ENCODE assay signal across 11 cellular contexts in the genomic region with DNA sequence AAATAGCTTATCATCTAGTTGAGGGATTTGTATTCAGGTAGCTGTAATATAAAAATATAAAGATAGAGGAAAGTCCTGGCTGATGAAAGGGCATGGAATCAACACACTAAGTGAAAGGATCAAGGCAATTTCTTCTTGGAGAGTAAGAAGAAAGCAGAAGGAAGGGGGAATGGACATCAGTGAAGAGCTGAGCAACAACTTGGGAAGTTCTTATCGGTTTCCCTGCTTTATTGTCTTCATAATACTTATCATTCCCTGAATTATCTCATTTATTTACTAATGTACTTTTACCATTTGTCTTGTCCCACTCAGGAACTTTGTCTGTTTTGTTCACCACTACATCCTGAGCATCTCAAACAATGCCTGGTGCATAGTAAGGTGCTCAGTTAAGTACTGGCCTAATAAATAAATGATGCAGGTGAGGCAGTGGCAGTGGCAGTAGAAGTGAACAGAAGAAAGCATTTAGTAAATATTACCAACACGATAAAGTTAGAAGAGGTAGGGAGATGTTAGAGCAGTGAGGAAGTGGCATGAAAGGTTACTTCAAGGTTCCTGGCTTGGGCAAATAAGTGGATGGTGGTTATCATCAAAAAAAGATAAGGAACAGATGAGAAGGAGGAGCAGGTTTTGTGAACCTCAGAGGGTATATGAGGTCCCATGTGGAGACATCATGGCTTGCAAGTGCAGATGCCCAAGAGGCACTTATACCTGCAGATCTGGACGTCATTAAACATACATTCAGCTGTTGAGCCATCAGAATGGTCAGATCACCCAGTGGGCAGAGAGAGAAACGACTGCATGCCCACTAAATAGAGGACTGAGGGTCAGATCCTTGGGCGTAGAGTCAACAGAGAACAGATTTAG. TPM values are rescaled to one million over a fixed set of nuclear protein-coding genes. Genes with fewer than 3 reads are reported as not detected.
A peak's percentile ranks its signal among the peaks of the same experiment; 100 is the strongest.
DNase-seq lines count a peak whose midpoint lies in the region; ATAC-seq, FAIRE-seq and TF ChIP-seq lines count a peak whose summit lies in the region.
"Had no signal": no experiment of that assay in that cellular context is flagged by ENCODE, and none has a peak within 500 bp of the region (broad histone marks: within the 10 kb centered on the region; RNA-seq: fewer than 3 reads in every experiment).

No MANE protein-coding gene starts in this region.

- no TSS peak for BruUV-seq in GM12878 (replicated peaks; lab: Mats Ljungman, UMichigan)

- H3K79me2 ChIP-seq in GM12878 (ENCODE audit: control insufficient read depth, insufficient read depth, low read length), result peaks cover 22% of the 10 kb centered on the region

- RAD21 ChIA-PET in GM12878 (lab: Charles Lee; ENCODE audit: unreplicated experiment), result no interaction called here

- H3K27ac ChIP-seq in BLaER1 treated with 17β-estradiol and CSF1 and Interleukin-3, amounts not matched to agents 10 nM and 100 nM, result no peak overlapping the region
- H3K27ac ChIP-seq in GM12878 (ENCODE audit: control insufficient read depth, insufficient read depth), result no peak overlapping the region

- H3K27me3 Mint-ChIP-seq in HFFc6 (ENCODE audit: insufficient read depth) (no peaks in the 10 kb centered on the region), natural killer cell (ENCODE audit: low read depth in 2 of 2) (peaks cover 10 to 12% of the 10 kb centered on the region in 2 donors), CD14-positive monocyte (ENCODE audit: low read depth in 3 of 3) (peaks cover 1 to 3% (median 2%) of the 10 kb centered on the region in 3 donors)

- H3K36me3 ChIP-seq in BLaER1 treated with 17β-estradiol and CSF1 and Interleukin-3, amounts not matched to agents 10 nM and 100 nM, result no peaks in the 10 kb centered on the region
- no peaks in the 10 kb centered on the region for H3K36me3 ChIP-seq in GM12878 (ENCODE audit: control insufficient read depth in 2 of 2, insufficient read depth in 2 of 2, low read length in 1 of 2)
- H3K36me3 ChIP-seq: sigmoid colon had no signal

- TF ChIP-seq CTCF in HFFc6 (IDR thresholded peaks at IDR 0.05) (no peak), GM12878 (IDR thresholded peaks at IDR 0.05 in 2 of 3, conservative IDR thresholded peaks at IDR 0.05 in 1 of 3; ENCODE audit: control insufficient read depth in 2 of 3, extremely low read depth in 1 of 3, insufficient read depth in 1 of 3, low read depth in 3 of 3, low read length in 3 of 3) (no peak), natural killer cell (IDR thresholded peaks at IDR 0.05) (no peak), CD14-positive monocyte (IDR thresholded peaks at IDR 0.05) (no peak)

- peak; percentile 35 for FAIRE-seq in GM12878 (lab: Jason Lieb, UNC)

- H3K9ac ChIP-seq in BLaER1 treated with 17β-estradiol and CSF1 and Interleukin-3, amounts not matched to agents 10 nM and 100 nM, result no peak overlapping the region
- H3K9ac ChIP-seq in GM12878 (ENCODE audit: control insufficient read depth, insufficient read depth, low read length), result no peak overlapping the region

- SMC1A ChIA-PET in GM12878 (lab: Charles Lee; ENCODE audit: uncharacterized antibody, unreplicated experiment), result interaction anchor here (1.2 to 1.6 kb wide), 3 partner anchors 10 to 81 kb away, joined by 3 to 4 read pairs (median 4); no protein-coding TSS in a partner anchor

- ATAC-seq in GM12878 (no peak), natural killer cell (no peak), HG03045 (IDR thresholded peaks at IDR 0.05; ENCODE audit: unreplicated experiment) (no peak)

- intact Hi-C loops in GM12878 (cut with micrococcal nuclease; ENCODE audit: unreplicated experiment), result no loop called here
- intact Hi-C loops in natural killer cell (cut with micrococcal nuclease), result no loop called here
- intact Hi-C loops in CD14-positive monocyte (cut with micrococcal nuclease), result no loop called here

- H3K36me3 Mint-ChIP-seq in HFFc6 (ENCODE audit: low read depth), result peaks cover 27% of the 10 kb centered on the region
- H3K36me3 Mint-ChIP-seq in natural killer cell, result no peaks in the 10 kb centered on the region
- H3K36me3 Mint-ChIP-seq in CD14-positive monocyte, result no peaks in the 10 kb centered on the region

- no peak for TF ChIP-seq POLR2A in GM12878 (IDR thresholded peaks at IDR 0.05; ENCODE audit: low read depth, low read length)

- H3K4me1 ChIP-seq in BLaER1 treated with 17β-estradiol and CSF1 and Interleukin-3, amounts not matched to agents 10 nM and 100 nM, result peaks cover 8 to 37% (median 25%) of the 10 kb centered on the region in 10 experiments
- 0 out of 2 replicates have a peak, but pooled peaks cover 2% of the 10 kb centered on the region for H3K4me1 ChIP-seq in GM12878 (ENCODE audit: control insufficient read depth, insufficient read depth, low read length)

- DNase-seq in HFFc6, result no peak
- no peak for DNase-seq in GM12878 (ENCODE audit: low read depth, low spot score)
- DNase-seq in natural killer cell, result no peak
- DNase-seq in NK-92 treated with Interleukin-12 subunit alpha and Interleukin-12 subunit beta, amount 100 ng/mL, for 24 hours (lab: John Stamatoyannopoulos, UW), result no peak
- no peak for DNase-seq in CD14-positive monocyte (ENCODE audit: low spot score)
- DNase-seq in NCI-H1105 treated with DMSO at 0.1 percent for 48 hours (lab: John Stamatoyannopoulos, UW), result no peak
- DNase-seq: midbrain, NCI-H2107, sigmoid colon had no signal

- H3K9me3 Mint-ChIP-seq in HFFc6, result peaks cover 5% of the 10 kb centered on the region; the same call in 1 of the 2 replicates
- H3K9me3 Mint-ChIP-seq in natural killer cell, result no peaks in the 10 kb centered on the region
- no peaks in the 10 kb centered on the region for H3K9me3 Mint-ChIP-seq in CD14-positive monocyte

- no peak overlapping the region for H3K4me3 ChIP-seq in BLaER1 treated with 17β-estradiol and CSF1 and Interleukin-3, amounts not matched to agents 10 nM and 100 nM
- H3K4me3 ChIP-seq in GM12878, result no peak overlapping the region

- TF ChIP-seq RAD21 in GM12878 (IDR thresholded peaks at IDR 0.05; ENCODE audit: insufficient read depth, low read depth, low read length), result no peak

- H3K4me1 Mint-ChIP-seq in HFFc6 (ENCODE audit: low read depth) (peaks cover 50% of the 10 kb centered on the region), natural killer cell (peaks cover 26 to 35% of the 10 kb centered on the region in 2 donors), CD14-positive monocyte (peaks cover 28% of the 10 kb centered on the region)

- WGBS in GM12878 (ENCODE audit: insufficient coverage, insufficient replicate concordance, low lambda C conversion rate, missing lambda C conversion rate), result 78% methylated on average over 5 of the region's 5 CpGs

- TF ChIP-seq EP300 in GM12878 (IDR thresholded peaks at IDR 0.05; ENCODE audit: borderline replicate concordance in 1 of 2, control insufficient read depth in 1 of 2, low read depth in 2 of 2, low read length in 2 of 2), result no peak

- H3K4me2 ChIP-seq in BLaER1 treated with 17β-estradiol and CSF1 and Interleukin-3, amounts not matched to agents 10 nM and 100 nM, result peak overlapping the region in 7 of 11 experiments; percentile 76 to 86 (median 77); a peak in 8 of 22 replicates
- no peak overlapping the region for H3K4me2 ChIP-seq in GM12878 (ENCODE audit: control insufficient read depth, insufficient read depth)

- peaks cover 0 to 27% (median 21%) of the 10 kb centered on the region in 11 experiments; a peak in 14 of 22 replicates for H4K20me1 ChIP-seq in BLaER1 treated with 17β-estradiol and CSF1 and Interleukin-3, amounts not matched to agents 10 nM and 100 nM
- no peaks in the 10 kb centered on the region for H4K20me1 ChIP-seq in GM12878 (ENCODE audit: control insufficient read depth, insufficient read depth)

- CTCF ChIA-PET in GM12878 (lab: Yijun Ruan, JAX), result no interaction called here

- H3K4me3 Mint-ChIP-seq in HFFc6 (peak overlapping the region; percentile 90), natural killer cell (peak overlapping the region; percentile 88), CD14-positive monocyte (peak overlapping the region in 1 of 2 donors; percentile 96)

- peak overlapping the region; percentile 95 for H3K27ac Mint-ChIP-seq in HFFc6
- H3K27ac Mint-ChIP-seq in natural killer cell, result peak overlapping the region; percentile 80 to 93
- no peak overlapping the region for H3K27ac Mint-ChIP-seq in CD14-positive monocyte

- POLR2A ChIA-PET in GM12878 (lab: Charles Lee), result interaction anchor here (0.6 kb wide), 1 partner anchor 35 kb away, joined by 3 read pairs; no protein-coding TSS in a partner anchor

- peak overlapping the region; percentile 2; the same call in 1 of the 2 replicates for H2AFZ ChIP-seq in GM12878 (ENCODE audit: control insufficient read depth, low read depth, low read length)

- in situ Hi-C loops in GM12878 (cut with MboI), result no loop called here

- H3K9me3 ChIP-seq in BLaER1 treated with 17β-estradiol and CSF1 and Interleukin-3, amounts not matched to agents 10 nM and 100 nM (replicated peaks in 1 of 11), result no peaks in the 10 kb centered on the region
- H3K9me3 ChIP-seq in GM12878 (replicated peaks; ENCODE audit: control insufficient read depth, insufficient read depth, low read length), result no peaks in the 10 kb centered on the region
- H3K9me3 ChIP-seq: sigmoid colon had no signal

- H3K27me3 ChIP-seq in BLaER1 treated with 17β-estradiol and CSF1 and Interleukin-3, amounts not matched to agents 10 nM and 100 nM, result no peaks in the 10 kb centered on the region
- H3K27me3 ChIP-seq in GM12878 (replicated peaks in 1 of 2; ENCODE audit: control insufficient read depth in 2 of 2, insufficient read depth in 2 of 2, low read length in 1 of 2), result peaks cover 0 to 3% of the 10 kb centered on the region in 2 experiments; a peak in 1 of 4 replicates
- H3K27me3 ChIP-seq: sigmoid colon had no signal

RNA-seq across cellular contexts. Expression of gene SOCS5, which starts 1.9 kb away (rescaled TPM):
- total RNA-seq in HFFc6 (2021; fragmentation: NEBNext Ultra II Directional; extraction: Animal tissue kit (Norgen Biotek cat#: 25700)), result 10 to 100 TPM; 74.7 to 91.4 (median 87.9) TPM
- 29.5 and 30.1 TPM in 2 replicates for total RNA-seq in GM12878 (2013; cell fraction: nucleolus; rRNA removed)
- total RNA-seq in GM12878 (2014; rRNA removed) (4.4 and 4.7 TPM in 2 replicates), GM12878 (2014; rRNA removed; fragmentation: Illumina TruSeq; extraction: Trizol) (4.2 and 5.1 TPM in 2 replicates), GM12878 (2021) (4.8 and 5.6 TPM in 2 replicates), natural killer cell (10 to 100 TPM in 2 of 3 donors, 1 to 10 TPM in 1; 9.9 to 15.9 (median 12.7) TPM)
- 2.2 TPM for polyA plus RNA-seq in GM12878 (2011; ENCODE audit: low read depth)
- polyA plus RNA-seq in GM12878 (2011; rRNA removed) (9.3 and 13.4 TPM in 2 replicates), GM12878 (2014; fragmentation: Illumina TruSeq; extraction: Trizol) (5.1 and 6.2 TPM in 2 replicates), GM12878 (2014; fragmentation: Nextera tagmentation; extraction: Ambion mirVana) (1 to 10 TPM in 1 of 2 experiments, under 1 TPM in 1; 0.82 to 1.6 TPM), GM12878 (2014; rRNA removed) (3.1 and 3.6 TPM in 2 replicates), GM12878 (2016; fragmentation: Nextera tagmentation; extraction: Ambion mirVana) (1 to 10 TPM in 1 of 2 experiments, under 1 TPM in 1; 0.64 to 1.8 TPM), CD14-positive monocyte (1 to 10 TPM; 2.3 to 2.8 TPM)
- polyA plus RNA-seq in GM12878 (2011; cell fraction: cytosol; rRNA removed), result 4.1 and 5.2 TPM in 2 replicates
- polyA plus RNA-seq in GM12878 (2011; cell fraction: nucleus; rRNA removed), result 5.7 and 6.6 TPM in 2 replicates
- polyA plus RNA-seq in GM12878 (2012), result 3.3 and 4.2 TPM in 2 replicates
- polyA minus RNA-seq in GM12878 (2011; rRNA and poly(A)+ RNA removed), result 13.7 and 15.1 TPM in 2 replicates
- polyA minus RNA-seq in GM12878 (2011; cell fraction: cytosol; rRNA and poly(A)+ RNA removed), result 2.8 and 3.7 TPM in 2 replicates
- polyA minus RNA-seq in GM12878 (2011; cell fraction: nucleus; rRNA and poly(A)+ RNA removed), result 8.3 and 10.7 TPM in 2 replicates

Comparison
In these comparisons a context has a peak if more than half of its experiments do, and no peak if none do; other contexts are left out.
1. H3K27ac Mint-ChIP-seq: peak in HFFc6 (single experiment) and natural killer cell (2 of 2); none in CD14-positive monocyte (0 of 7).